1 cellular context compared by ENCODE assay signal in genomic region chr9:89323257-89323841, GRCh38.
TF ChIP-seq lines count a peak whose summit lies in the region.

No MANE protein-coding gene starts in this region.

TF ChIP-seq in GM12878, 131 proteins besides CTCF, POLR2A, EP300 and RAD21:
- TF ChIP-seq USF2 (IDR thresholded peaks at IDR 0.05; ENCODE audit: borderline replicate concordance, low read depth, low read length), result no peak
- no peak for TF ChIP-seq NBN (IDR thresholded peaks at IDR 0.05)
- no peak for TF ChIP-seq ZSCAN29 (IDR thresholded peaks at IDR 0.05)
- TF ChIP-seq SKIL (IDR thresholded peaks at IDR 0.05; ENCODE audit: low read depth, poor library complexity, severe bottlenecking), result no peak
- TF ChIP-seq PKNOX1 (IDR thresholded peaks at IDR 0.05), result no peak
- TF ChIP-seq JUND (IDR thresholded peaks at IDR 0.05; ENCODE audit: low read depth, low read length), result no peak
